ENCODE assay signal across 10 cellular contexts in the genomic region with DNA sequence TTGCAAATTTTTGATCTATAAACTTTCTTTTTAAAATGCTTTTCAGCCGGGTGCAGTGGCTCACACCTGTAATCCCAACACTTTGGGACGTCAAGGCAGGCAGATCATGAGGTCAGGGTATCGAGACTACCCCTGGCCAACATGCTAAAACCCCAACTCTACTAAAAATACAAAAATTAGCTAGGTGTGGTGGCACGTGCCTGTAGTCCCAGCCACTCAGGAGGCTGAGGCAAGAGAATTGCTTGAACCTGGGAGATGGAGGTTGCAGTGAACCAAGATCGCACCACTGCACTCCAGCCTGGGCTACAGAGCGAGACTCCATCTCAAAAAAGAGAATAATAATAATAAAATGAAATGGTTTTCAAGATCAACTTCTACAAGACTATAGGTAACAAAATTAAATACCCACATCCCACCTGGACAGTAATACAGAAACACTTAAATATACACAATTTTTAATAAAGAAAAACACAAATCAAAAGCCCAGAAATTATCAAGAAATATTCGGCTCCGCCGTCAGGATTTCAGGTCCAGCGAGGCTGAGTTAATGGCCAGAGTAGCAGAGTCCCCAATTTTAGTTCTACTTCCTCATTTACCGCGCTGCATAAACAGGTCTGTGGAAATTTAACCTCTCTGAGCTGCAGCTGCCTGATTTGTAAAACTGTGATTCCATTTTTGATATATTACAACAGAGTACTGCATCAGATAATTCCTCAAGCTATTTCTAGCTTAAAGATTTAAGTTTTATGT. TPM values are rescaled to one million over a fixed set of nuclear protein-coding genes. Genes with fewer than 3 reads are reported as not detected.
A peak's percentile ranks its signal among the peaks of the same experiment; 100 is the strongest.
DNase-seq lines count a peak whose midpoint lies in the region; FAIRE-seq and TF ChIP-seq lines count a peak whose summit lies in the region.
"Had no signal": no experiment of that assay in that cellular context is flagged by ENCODE, and none has a peak within 500 bp of the region (broad histone marks: within the 10 kb centered on the region; RNA-seq: fewer than 3 reads in every experiment).

No MANE protein-coding gene starts in this region.

- no peak overlapping the region for H3K27ac Mint-ChIP-seq in osteocyte (ENCODE audit: unreplicated experiment)

- H3K27me3 ChIP-seq in ACC112 (ENCODE audit: insufficient read depth, low read length) = no peaks in the 10 kb centered on the region

- H3K4me3 ChIP-seq in ACC112 (ENCODE audit: low read depth, low read length) (peak overlapping the region; percentile 98), coronary artery (peak overlapping the region; percentile 14)

- no peak for DNase-seq in GM19239 (ENCODE audit: insufficient read length, low spot score)
- peak; percentile 52 for DNase-seq in KBM-7
- DNase-seq in coronary artery (ENCODE audit: low spot score) = no peak
- no peak for DNase-seq in NCI-H2171 treated with DMSO at 0.1 percent for 48 hours (lab: John Stamatoyannopoulos, UW)
- no peak for DNase-seq in osteocyte (ENCODE audit: extremely low spot score, unreplicated experiment)
- DNase-seq in HuH-7.5 (ENCODE audit: low spot score) = no peak
- DNase-seq in activated CD4-positive, alpha-beta T cell treated with anti-CD3 and anti-CD28 coated beads for 1 hour = no peak
- DNase-seq: activated gamma-delta T cell treated with Interleukin-2 at 50 U/mL for 16 hours had no signal

- H3K27me3 Mint-ChIP-seq in osteocyte (ENCODE audit: unreplicated experiment) = no peaks in the 10 kb centered on the region

- peaks cover 23% of the 10 kb centered on the region for H3K36me3 Mint-ChIP-seq in osteocyte (ENCODE audit: unreplicated experiment)

- H3K4me3 Mint-ChIP-seq in osteocyte (ENCODE audit: unreplicated experiment) = no peak overlapping the region

- TF ChIP-seq CTCF in coronary artery (IDR thresholded peaks at IDR 0.05) (no peak), osteocyte (IDR thresholded peaks at IDR 0.05) (no peak)

- in situ Hi-C loops in KBM-7 (cut with MboI; ENCODE audit: low pct_unique_long_range_greater_than_20kb, low sequenced_read_pairs) = no loop called here

- no peak overlapping the region for H2AFZ ChIP-seq in ACC112 (ENCODE audit: low read length, unreplicated experiment)

- peaks cover 78% of the 10 kb centered on the region for H3K79me2 ChIP-seq in ACC112 (ENCODE audit: control insufficient read depth, insufficient read depth, low read length, unreplicated experiment)

- peaks cover 33% of the 10 kb centered on the region for H3K4me1 ChIP-seq in ACC112 (ENCODE audit: control insufficient read depth, insufficient read depth, low read length, unreplicated experiment)

- peak; percentile 94 for FAIRE-seq in GM19239 (lab: Jason Lieb, UNC)
- FAIRE-seq: islet of Langerhans had no signal

- H3K27ac ChIP-seq in ACC112 (ENCODE audit: low read depth, low read length) (peak overlapping the region; percentile 41; the same call in 1 of the 2 replicates), coronary artery (no peak overlapping the region)

- peaks cover 47% of the 10 kb centered on the region for H3K4me1 Mint-ChIP-seq in osteocyte (ENCODE audit: unreplicated experiment)

- H3K36me3 ChIP-seq in ACC112 (ENCODE audit: insufficient read depth, low read length) = peaks cover 26% of the 10 kb centered on the region

- H3K9me3 Mint-ChIP-seq in osteocyte (ENCODE audit: unreplicated experiment) = no peaks in the 10 kb centered on the region

RNA-seq across cellular contexts. Expression of a gene that starts 4.0 kb away (rescaled TPM):
- total RNA-seq in osteocyte = 24.8 and 30.2 TPM in 2 replicates
